In genomic region chr18:39863916-39864315, GRCh38 we compare ENCODE assay signal across 24 cellular contexts.
DNase-seq lines count a peak whose midpoint lies in the region; ATAC-seq, FAIRE-seq and TF ChIP-seq lines count a peak whose summit lies in the region.
"Had no signal": no experiment of that assay in that cellular context is flagged by ENCODE, and none has a peak within 500 bp of the region (broad histone marks: within the 10 kb centered on the region; RNA-seq: fewer than 3 reads in every experiment).

No MANE protein-coding gene starts in this region.

- intact Hi-C loops in endothelial cell of umbilical vein (cut with micrococcal nuclease) = no loop called here

- H3K9me3 ChIP-seq in MG63 = no peaks in the 10 kb centered on the region
- H3K9me3 ChIP-seq in endothelial cell of umbilical vein (replicated peaks; ENCODE audit: control insufficient read depth, insufficient read depth, low read length) = no peaks in the 10 kb centered on the region
- H3K9me3 ChIP-seq: A549 had no signal

- BruUV-seq in endothelial cell of umbilical vein (replicated peaks; lab: Mats Ljungman, UMichigan) = no TSS peak

- no peaks in the 10 kb centered on the region for H3K9me1 ChIP-seq in endothelial cell of umbilical vein (replicated peaks; ENCODE audit: control insufficient read depth, extremely low read depth, insufficient read depth, low read length)

- H3K36me3 ChIP-seq in MG63 (no peaks in the 10 kb centered on the region), endothelial cell of umbilical vein (ENCODE audit: control insufficient read depth in 2 of 2, extremely low read depth in 1 of 2, insufficient read depth in 2 of 2, low read length in 2 of 2) (no peaks in the 10 kb centered on the region)

- no peaks in the 10 kb centered on the region for H3K9me3 Mint-ChIP-seq in osteocyte (ENCODE audit: unreplicated experiment)
- H3K9me3 Mint-ChIP-seq: HFFc6 had no signal

- H3K4me3 ChIP-seq in MG63 (no peak overlapping the region), endothelial cell of umbilical vein (replicated peaks in 1 of 3; ENCODE audit: insufficient read depth in 1 of 3, low read depth in 1 of 3, low read length in 3 of 3) (no peak overlapping the region)
- H3K4me3 ChIP-seq: A549 had no signal

- H3K4me3 Mint-ChIP-seq in osteocyte (ENCODE audit: unreplicated experiment) = no peak overlapping the region
- H3K4me3 Mint-ChIP-seq: CD14-positive monocyte; CD8-positive, alpha-beta T cell; HFFc6 had no signal

- no peaks in the 10 kb centered on the region for H3K36me3 Mint-ChIP-seq in osteocyte (ENCODE audit: unreplicated experiment)
- H3K36me3 Mint-ChIP-seq: CD14-positive monocyte; CD8-positive, alpha-beta T cell had no signal

- H3K27ac Mint-ChIP-seq in osteocyte (ENCODE audit: unreplicated experiment) = no peak overlapping the region
- H3K27ac Mint-ChIP-seq: CD14-positive monocyte; CD8-positive, alpha-beta T cell; HFFc6 had no signal

- H3K27me3 Mint-ChIP-seq in osteocyte (ENCODE audit: unreplicated experiment) = peaks cover 3% of the 10 kb centered on the region

- H3K27ac ChIP-seq in endothelial cell of umbilical vein (ENCODE audit: insufficient read depth, low read depth, low read length) = no peak overlapping the region
- H3K27ac ChIP-seq: A549 had no signal

- dilution Hi-C loops in endothelial cell of umbilical vein (cut with MboI; ENCODE audit: extremely low pct_ligation_motif_present, low sequenced_read_pairs) = no loop called here

- no peaks in the 10 kb centered on the region for H4K20me1 ChIP-seq in endothelial cell of umbilical vein (replicated peaks; ENCODE audit: control insufficient read depth, extremely low read depth, insufficient read depth, low read length)

- no peak for FAIRE-seq in endothelial cell of umbilical vein (lab: Jason Lieb, UNC)
- FAIRE-seq: A549, D721Med, GM12892, GM19239, H1, HepG2, HTR-8/SVneo had no signal

- no peaks in the 10 kb centered on the region for H3K79me2 ChIP-seq in endothelial cell of umbilical vein (ENCODE audit: control insufficient read depth, insufficient read depth, low read length)

- H3K4me1 ChIP-seq in endothelial cell of umbilical vein (ENCODE audit: control insufficient read depth, extremely low read depth, insufficient read depth, low read length) = no peaks in the 10 kb centered on the region
- H3K4me1 ChIP-seq: A549 had no signal

- no peak overlapping the region for H3K4me2 ChIP-seq in endothelial cell of umbilical vein (ENCODE audit: insufficient read depth, low read length)
- H3K4me2 ChIP-seq: A549 had no signal

- no peaks in the 10 kb centered on the region for H3K4me1 Mint-ChIP-seq in osteocyte (ENCODE audit: unreplicated experiment)
- H3K4me1 Mint-ChIP-seq: CD14-positive monocyte had no signal

- no peak overlapping the region for H2AFZ ChIP-seq in endothelial cell of umbilical vein (ENCODE audit: low read depth, low read length)

- ATAC-seq in HG03159 (IDR thresholded peaks at IDR 0.05; ENCODE audit: unreplicated experiment) = no peak
- ATAC-seq: A549; CD8-positive, alpha-beta T cell; HepG2 had no signal

- TF ChIP-seq CTCF in endothelial cell of umbilical vein (IDR thresholded peaks at IDR 0.05; ENCODE audit: extremely low read depth in 1 of 2, insufficient read depth in 1 of 2, low read depth in 1 of 2, low read length in 2 of 2) (no peak), osteocyte (IDR thresholded peaks at IDR 0.05) (no peak)

- POLR2A ChIA-PET in endothelial cell of umbilical vein (lab: Charles Lee) = no interaction called here

- no peak overlapping the region for H3K9ac ChIP-seq in endothelial cell of umbilical vein (replicated peaks; ENCODE audit: extremely low read depth, insufficient read depth, low read length)

- TF ChIP-seq POLR2A in endothelial cell of umbilical vein (IDR thresholded peaks at IDR 0.05; ENCODE audit: low read depth, low read length) (no peak), erythroblast (IDR thresholded peaks at IDR 0.05; ENCODE audit: low read length) (no peak)

- H3K27me3 ChIP-seq in MG63 (no peaks in the 10 kb centered on the region), endothelial cell of umbilical vein (ENCODE audit: control insufficient read depth in 2 of 2, insufficient read depth in 2 of 2, low read length in 2 of 2) (no peaks in the 10 kb centered on the region)

- CTCF ChIA-PET in endothelial cell of umbilical vein (lab: Charles Lee) = no interaction called here

- DNase-seq in MG63 = peak; percentile 28
- peak; percentile 16 to 61 for DNase-seq in cerebellar nuclear complex (lab: John Stamatoyannopoulos, UW)
- DNase-seq in endothelial cell of umbilical vein (ENCODE audit: low read depth, low spot score) = peak; percentile 13
- peak; percentile 38 for DNase-seq in superior temporal gyrus (ENCODE audit: extremely low spot score)
- no peak for DNase-seq in osteocyte (ENCODE audit: extremely low spot score, unreplicated experiment)
- no peak for DNase-seq in activated naive CD4-positive, alpha-beta T cell treated with anti-CD3 and anti-CD28 coated beads, Interleukin-2, amount 50 U/mL, for 16 hours
- no peak for DNase-seq in erythroblast (lab: John Stamatoyannopoulos, UW)
- DNase-seq: CD8-positive, alpha-beta T cell; COR-L47; DMS153; DMS79 treated with DMSO at 0.1 percent for 48 hours; EL; GDM1; HCEC 1CT; HFFc6 had no signal

TF ChIP-seq in endothelial cell of umbilical vein, 7 proteins besides CTCF, POLR2A, EP300 and RAD21:
- no peak for TF ChIP-seq MAX (IDR thresholded peaks at IDR 0.05; ENCODE audit: insufficient read depth, insufficient read length)
- TF ChIP-seq POLR2AphosphoS5 (IDR thresholded peaks at IDR 0.05; ENCODE audit: insufficient read depth, low read depth, low read length) = no peak
- no peak for TF ChIP-seq GATA2 (IDR thresholded peaks at IDR 0.05; ENCODE audit: insufficient read depth, insufficient read length, low read depth, low read length)
- no peak for TF ChIP-seq EZH2 (IDR thresholded peaks at IDR 0.05; ENCODE audit: borderline replicate concordance, low read depth, low read length, severe bottlenecking)
- no peak for TF ChIP-seq JUN (IDR thresholded peaks at IDR 0.05; ENCODE audit: borderline replicate concordance, insufficient read depth, insufficient read length, low read depth)

Comparison
In these comparisons a context has a peak if more than half of its experiments do, and no peak if none do; other contexts are left out.
1. DNase-seq: peak in MG63 (single experiment), cerebellar nuclear complex (2 of 2), endothelial cell of umbilical vein (single experiment) and superior temporal gyrus (single experiment); none in osteocyte (single experiment), activated naive CD4-positive, alpha-beta T cell treated with anti-CD3 and anti-CD28 coated beads, Interleukin-2, amount 50 U/mL, for 16 hours (single experiment) and erythroblast (0 of 2).